36 cellular contexts compared by ENCODE assay signal in the genomic region with DNA sequence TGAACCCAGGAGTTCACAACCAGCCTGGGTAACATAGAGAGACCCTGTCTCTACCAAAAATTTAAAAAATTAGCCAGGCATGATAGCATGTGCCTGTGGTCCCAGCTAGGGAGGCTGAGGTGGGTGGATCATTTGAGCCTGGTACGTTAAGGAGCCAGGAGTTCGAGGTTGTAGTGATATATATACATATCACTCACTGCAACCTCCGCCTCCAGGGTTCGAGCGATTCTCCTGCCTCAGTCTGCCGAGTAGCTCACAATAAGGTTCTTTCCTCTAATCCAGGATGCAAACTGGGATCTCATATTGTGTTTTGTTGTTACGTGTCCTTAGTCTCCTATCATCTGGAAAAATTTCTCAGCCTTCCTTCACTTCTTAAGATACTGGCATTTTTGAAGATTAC. TPM values are rescaled to one million over a fixed set of nuclear protein-coding genes. Genes with fewer than 3 reads are reported as not detected.
DNase-seq lines count a peak whose midpoint lies in the region; ATAC-seq, FAIRE-seq and TF ChIP-seq lines count a peak whose summit lies in the region.
"Had no signal": no experiment of that assay in that cellular context is flagged by ENCODE, and none has a peak within 500 bp of the region (broad histone marks: within the 10 kb centered on the region; RNA-seq: fewer than 3 reads in every experiment).

No MANE protein-coding gene starts in this region.

- H3K4me3 Mint-ChIP-seq in astrocyte (ENCODE audit: unreplicated experiment) = no peak overlapping the region
- H3K4me3 Mint-ChIP-seq: B cell; CD4-positive, alpha-beta memory T cell; CD4-positive, alpha-beta T cell; CD4-positive, CD25-positive, alpha-beta regulatory T cell; CD8-positive, alpha-beta memory T cell; CD8-positive, alpha-beta T cell had no signal

- H4K20me1 ChIP-seq in astrocyte (ENCODE audit: insufficient read depth, low read length) = no peaks in the 10 kb centered on the region
- H4K20me1 ChIP-seq: BLaER1; BLaER1 treated with 17β-estradiol and CSF1 and Interleukin-3, amounts not matched to agents 10 nM and 100 nM had no signal

- no peak overlapping the region for H2AFZ ChIP-seq in astrocyte (ENCODE audit: low read depth, low read length)

- no peak overlapping the region for H3K4me2 ChIP-seq in astrocyte (ENCODE audit: low read length)
- H3K4me2 ChIP-seq: A549; BLaER1; BLaER1 treated with 17β-estradiol and CSF1 and Interleukin-3, amounts not matched to agents 10 nM and 100 nM had no signal

- H3K4me1 Mint-ChIP-seq in astrocyte (ENCODE audit: low read depth, unreplicated experiment) = peaks cover 3% of the 10 kb centered on the region
- H3K4me1 Mint-ChIP-seq: B cell; CD14-positive monocyte; CD4-positive, alpha-beta memory T cell; CD4-positive, CD25-positive, alpha-beta regulatory T cell; CD8-positive, alpha-beta memory T cell had no signal

- H3K27ac Mint-ChIP-seq in astrocyte (ENCODE audit: unreplicated experiment) = peak overlapping the region; percentile 6
- H3K27ac Mint-ChIP-seq: B cell; CD14-positive monocyte; CD4-positive, alpha-beta memory T cell; CD4-positive, alpha-beta T cell; CD4-positive, CD25-positive, alpha-beta regulatory T cell; CD8-positive, alpha-beta memory T cell; CD8-positive, alpha-beta T cell had no signal

- H3K36me3 Mint-ChIP-seq in astrocyte (ENCODE audit: low read depth, unreplicated experiment) = no peaks in the 10 kb centered on the region
- H3K36me3 Mint-ChIP-seq: CD14-positive monocyte; CD4-positive, alpha-beta memory T cell; CD4-positive, CD25-positive, alpha-beta regulatory T cell; CD8-positive, alpha-beta memory T cell; CD8-positive, alpha-beta T cell had no signal

- no peaks in the 10 kb centered on the region for H3K4me1 ChIP-seq in astrocyte (ENCODE audit: insufficient read depth, low read length)
- H3K4me1 ChIP-seq: A549; BE2C; BLaER1; BLaER1 treated with 17β-estradiol and CSF1 and Interleukin-3, amounts not matched to agents 10 nM and 100 nM; Caco-2 had no signal

- H3K4me3 ChIP-seq in astrocyte (ENCODE audit: insufficient read depth, low read depth, low read length) = no peak overlapping the region
- H3K4me3 ChIP-seq: A549; BLaER1; BLaER1 treated with 17β-estradiol and CSF1 and Interleukin-3, amounts not matched to agents 10 nM and 100 nM had no signal

- no peaks in the 10 kb centered on the region for H3K36me3 ChIP-seq in astrocyte (ENCODE audit: insufficient read depth, low read length)
- H3K36me3 ChIP-seq: BE2C; BLaER1; BLaER1 treated with 17β-estradiol and CSF1 and Interleukin-3, amounts not matched to agents 10 nM and 100 nM had no signal

- DNase-seq in astrocyte (ENCODE audit: low read depth) = no peak
- peak; percentile 59 for DNase-seq in mesenteric fat pad (ENCODE audit: low spot score)
- DNase-seq in posterior vena cava (ENCODE audit: low spot score) = peak; percentile 50
- DNase-seq in NCI-H146 treated with DMSO at 0.1 percent for 48 hours (lab: John Stamatoyannopoulos, UW; ENCODE audit: unreplicated experiment) = no peak
- no peak for DNase-seq in NCI-H1436 (lab: John Stamatoyannopoulos, UW)
- DNase-seq: 8988T; ACHN; AML-193; BE2C; C1 segment of cervical spinal cord; Caco-2; Calu3; CD4-positive, alpha-beta memory T cell; CD4-positive, alpha-beta T cell; CD4-positive, CD25-positive, alpha-beta regulatory T cell; CD8-positive, alpha-beta memory T cell; CD8-positive, alpha-beta T cell; COR-L47; DMS 273 treated with DMSO at 0.1 percent for 48 hours; DMS153; DMS53; DMS79; DMS79 treated with DMSO at 0.1 percent for 48 hours; DND-41; EL had no signal

- intact Hi-C loops in posterior vena cava (cut with DNase I) = no loop called here

- H3K9ac ChIP-seq in astrocyte (ENCODE audit: low read length) = no peak overlapping the region
- H3K9ac ChIP-seq: BLaER1; BLaER1 treated with 17β-estradiol and CSF1 and Interleukin-3, amounts not matched to agents 10 nM and 100 nM had no signal

- H3K9me3 Mint-ChIP-seq in astrocyte (ENCODE audit: unreplicated experiment) = no peaks in the 10 kb centered on the region
- H3K9me3 Mint-ChIP-seq: CD14-positive monocyte; CD4-positive, alpha-beta T cell; CD4-positive, CD25-positive, alpha-beta regulatory T cell had no signal

- no peak for TF ChIP-seq CTCF in astrocyte (IDR thresholded peaks at IDR 0.05; ENCODE audit: insufficient read depth, low read depth, low read length)

- no peaks in the 10 kb centered on the region for H3K27me3 ChIP-seq in astrocyte (ENCODE audit: insufficient read depth, low read length)
- H3K27me3 ChIP-seq: BLaER1; BLaER1 treated with 17β-estradiol and CSF1 and Interleukin-3, amounts not matched to agents 10 nM and 100 nM had no signal

- H3K79me2 ChIP-seq in astrocyte (ENCODE audit: insufficient read depth, low read length) = no peaks in the 10 kb centered on the region

- no peak overlapping the region for H3K27ac ChIP-seq in astrocyte (ENCODE audit: low read depth, low read length)
- H3K27ac ChIP-seq: 22Rv1; A549; BLaER1; BLaER1 treated with 17β-estradiol and CSF1 and Interleukin-3, amounts not matched to agents 10 nM and 100 nM; C4-2B had no signal

- ATAC-seq in HG03097 (IDR thresholded peaks at IDR 0.05; ENCODE audit: low FRiP score, unreplicated experiment) = no peak
- ATAC-seq: A549; CD8-positive, alpha-beta T cell had no signal

- H3K27me3 Mint-ChIP-seq in astrocyte (ENCODE audit: low read depth, unreplicated experiment) = peaks cover 4% of the 10 kb centered on the region

- no peak for FAIRE-seq in astrocyte (lab: Jason Lieb, UNC)
- FAIRE-seq: A204.1, A549, D721Med had no signal

- no peaks in the 10 kb centered on the region for H3K9me3 ChIP-seq in astrocyte (ENCODE audit: insufficient read depth, low read depth, low read length)
- H3K9me3 ChIP-seq: A549; BE2C; BLaER1; BLaER1 treated with 17β-estradiol and CSF1 and Interleukin-3, amounts not matched to agents 10 nM and 100 nM; Caco-2 had no signal

RNA-seq across cellular contexts. Expression of a gene that starts 24.0 kb away (rescaled TPM):
- total RNA-seq in astrocyte (not detected in 2 replicates), mesenteric fat pad (1.7 TPM), posterior vena cava (under 1 TPM; 0.76 to 0.97 TPM)
- total RNA-seq: A172; B cell; Caco-2; Calu3; CD4-positive, alpha-beta T cell; CD4-positive, CD25-positive, alpha-beta regulatory T cell; CD8-positive, alpha-beta memory T cell; CD8-positive, alpha-beta T cell had no signal

Comparison
In these comparisons a context has a peak if more than half of its experiments do, and no peak if none do; other contexts are left out.
1. DNase-seq: peak in mesenteric fat pad (single experiment) and posterior vena cava (single experiment); none in astrocyte (single experiment), NCI-H146 treated with DMSO at 0.1 percent for 48 hours (single experiment) and NCI-H1436 (single experiment).